1 cellular context compared by ENCODE assay signal in the genomic region with DNA sequence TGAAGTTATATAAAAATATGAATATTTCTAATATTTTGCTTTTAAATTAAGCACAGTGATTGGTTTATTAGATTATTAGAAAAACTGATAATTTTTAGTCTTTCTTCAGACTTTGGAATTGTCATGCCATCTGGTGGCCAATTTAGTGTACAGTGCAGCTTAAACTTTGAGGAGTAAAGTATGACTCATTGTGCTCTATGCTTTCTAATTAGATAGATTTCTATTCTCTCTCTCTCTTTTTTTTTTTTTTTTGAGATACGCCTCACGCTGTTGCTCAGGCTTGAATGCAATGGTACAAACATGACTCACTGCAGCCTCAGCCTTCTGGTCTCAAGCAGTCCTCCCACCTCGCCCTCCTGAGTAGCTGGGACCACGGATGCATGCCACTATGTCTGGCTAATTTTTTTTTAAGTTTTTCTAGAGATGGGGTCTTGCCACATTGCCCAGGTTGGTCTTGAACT.
TF ChIP-seq lines count a peak whose summit lies in the region.

No MANE protein-coding gene starts in this region.

TF ChIP-seq in K562, 482 proteins besides CTCF, POLR2A, EP300 and RAD21 (continued from another document):
- TF ChIP-seq JUN (IDR thresholded peaks at IDR 0.05; ENCODE audit: borderline replicate concordance, low read depth, low read length) (peak; percentile 72), JUN (CRISPR knock-in tag; IDR thresholded peaks at IDR 0.05; ENCODE audit: borderline replicate concordance) (no peak), TEAD4 (IDR thresholded peaks at IDR 0.05; ENCODE audit: low read length) (no peak), TEAD4 (CRISPR knock-in tag; IDR thresholded peaks at IDR 0.05; ENCODE audit: borderline replicate concordance) (no peak), U2AF1 (optimal IDR thresholded peaks at IDR 0.05; ENCODE audit: low read depth, low read length) (no peak), FOSL1 (tag; conservative IDR thresholded peaks at IDR 0.05) (peak; percentile 96), ZNF384 (IDR thresholded peaks at IDR 0.05; ENCODE audit: low read depth, low read length) (peak; percentile 91), IRF9 (tag; IDR thresholded peaks at IDR 0.05) (no peak), PTTG1 (tag; IDR thresholded peaks at IDR 0.05; ENCODE audit: low read depth) (no peak), DACH1 (IDR thresholded peaks at IDR 0.05; ENCODE audit: partially characterized antibody) (peak; percentile 91), CC2D1A (IDR thresholded peaks at IDR 0.05) (0 out of 2 replicates have a peak, but pooled peaks have one; percentile 13), HSF4 (CRISPR knock-in tag; IDR thresholded peaks at IDR 0.05; ENCODE audit: borderline replicate concordance) (no peak), ERF (CRISPR knock-in tag; IDR thresholded peaks at IDR 0.05) (no peak), SMC3 (conservative IDR thresholded peaks at IDR 0.05; ENCODE audit: insufficient read depth, low read depth, low read length) (peak; percentile 48; the same call in 1 of the 2 replicates), DPF2 (IDR thresholded peaks at IDR 0.05) (peak; percentile 55), JUND (IDR thresholded peaks at IDR 0.05; ENCODE audit: borderline replicate concordance, low read depth, low read length) (peak; percentile 88), JUND (tag; IDR thresholded peaks at IDR 0.05; ENCODE audit: borderline replicate concordance, low read depth, low read length) (peak; percentile 88), ATF3 (IDR thresholded peaks at IDR 0.05) (peak; percentile 90), ATF3 (CRISPR knock-in tag; conservative IDR thresholded peaks at IDR 0.05) (0 out of 2 replicates have a peak, but pooled peaks have one; percentile 78), KDM1A (IDR thresholded peaks at IDR 0.05) (no peak), VEZF1 (CRISPR knock-in tag; IDR thresholded peaks at IDR 0.05) (peak; percentile 19; the same call in 1 of the 2 replicates), SFPQ (IDR thresholded peaks at IDR 0.05; ENCODE audit: low read depth, low read length) (no peak), SMARCA4 (IDR thresholded peaks at IDR 0.05) (0 out of 2 replicates have a peak, but pooled peaks have one; percentile 34), TFAP4 (CRISPR knock-in tag; IDR thresholded peaks at IDR 0.05; ENCODE audit: borderline replicate concordance) (no peak), E2F4 (CRISPR knock-in tag; IDR thresholded peaks at IDR 0.05; ENCODE audit: low read depth) (no peak)
- TF ChIP-seq, protein P1, sequence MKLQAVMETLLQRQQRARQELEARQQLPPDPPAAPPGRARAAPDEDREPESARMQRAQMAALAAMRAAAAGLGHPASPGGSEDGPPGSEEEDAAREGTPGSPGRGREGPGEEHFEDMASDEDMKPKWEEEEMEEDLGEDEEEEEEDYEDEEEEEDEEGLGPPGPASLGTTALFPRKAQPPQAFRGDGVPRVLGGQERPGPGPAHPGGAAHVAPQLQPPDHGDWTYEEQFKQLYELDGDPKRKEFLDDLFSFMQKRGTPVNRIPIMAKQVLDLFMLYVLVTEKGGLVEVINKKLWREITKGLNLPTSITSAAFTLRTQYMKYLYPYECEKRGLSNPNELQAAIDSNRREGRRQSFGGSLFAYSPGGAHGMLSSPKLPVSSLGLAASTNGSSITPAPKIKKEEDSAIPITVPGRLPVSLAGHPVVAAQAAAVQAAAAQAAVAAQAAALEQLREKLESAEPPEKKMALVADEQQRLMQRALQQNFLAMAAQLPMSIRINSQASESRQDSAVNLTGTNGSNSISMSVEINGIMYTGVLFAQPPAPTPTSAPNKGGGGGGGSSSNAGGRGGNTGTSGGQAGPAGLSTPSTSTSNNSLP (IDR thresholded peaks at IDR 0.05; ENCODE audit: borderline replicate concordance, low read depth, low read length): peak; percentile 81; the same call in 1 of the 2 replicates
- TF ChIP-seq, protein P2, sequence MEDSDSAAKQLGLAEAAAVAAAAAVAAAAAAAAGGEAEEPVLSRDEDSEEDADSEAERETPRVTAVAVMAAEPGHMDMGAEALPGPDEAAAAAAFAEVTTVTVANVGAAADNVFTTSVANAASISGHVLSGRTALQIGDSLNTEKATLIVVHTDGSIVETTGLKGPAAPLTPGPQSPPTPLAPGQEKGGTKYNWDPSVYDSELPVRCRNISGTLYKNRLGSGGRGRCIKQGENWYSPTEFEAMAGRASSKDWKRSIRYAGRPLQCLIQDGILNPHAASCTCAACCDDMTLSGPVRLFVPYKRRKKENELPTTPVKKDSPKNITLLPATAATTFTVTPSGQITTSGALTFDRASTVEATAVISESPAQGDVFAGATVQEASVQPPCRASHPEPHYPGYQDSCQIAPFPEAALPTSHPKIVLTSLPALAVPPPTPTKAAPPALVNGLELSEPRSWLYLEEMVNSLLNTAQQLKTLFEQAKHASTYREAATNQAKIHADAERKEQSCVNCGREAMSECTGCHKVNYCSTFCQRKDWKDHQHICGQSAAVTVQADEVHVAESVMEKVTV (CRISPR knock-in tag; IDR thresholded peaks at IDR 0.05): 0 out of 2 replicates have a peak, but pooled peaks have one; percentile 24
- TF ChIP-seq, protein P3, sequence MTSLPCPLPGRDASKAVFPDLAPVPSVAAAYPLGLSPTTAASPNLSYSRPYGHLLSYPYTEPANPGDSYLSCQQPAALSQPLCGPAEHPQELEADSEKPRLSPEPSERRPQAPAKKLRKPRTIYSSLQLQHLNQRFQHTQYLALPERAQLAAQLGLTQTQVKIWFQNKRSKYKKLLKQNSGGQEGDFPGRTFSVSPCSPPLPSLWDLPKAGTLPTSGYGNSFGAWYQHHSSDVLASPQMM (CRISPR knock-in tag; IDR thresholded peaks at IDR 0.05): no peak
